Comparison of ENCODE assay signal across 1 cellular context in the genomic region with DNA sequence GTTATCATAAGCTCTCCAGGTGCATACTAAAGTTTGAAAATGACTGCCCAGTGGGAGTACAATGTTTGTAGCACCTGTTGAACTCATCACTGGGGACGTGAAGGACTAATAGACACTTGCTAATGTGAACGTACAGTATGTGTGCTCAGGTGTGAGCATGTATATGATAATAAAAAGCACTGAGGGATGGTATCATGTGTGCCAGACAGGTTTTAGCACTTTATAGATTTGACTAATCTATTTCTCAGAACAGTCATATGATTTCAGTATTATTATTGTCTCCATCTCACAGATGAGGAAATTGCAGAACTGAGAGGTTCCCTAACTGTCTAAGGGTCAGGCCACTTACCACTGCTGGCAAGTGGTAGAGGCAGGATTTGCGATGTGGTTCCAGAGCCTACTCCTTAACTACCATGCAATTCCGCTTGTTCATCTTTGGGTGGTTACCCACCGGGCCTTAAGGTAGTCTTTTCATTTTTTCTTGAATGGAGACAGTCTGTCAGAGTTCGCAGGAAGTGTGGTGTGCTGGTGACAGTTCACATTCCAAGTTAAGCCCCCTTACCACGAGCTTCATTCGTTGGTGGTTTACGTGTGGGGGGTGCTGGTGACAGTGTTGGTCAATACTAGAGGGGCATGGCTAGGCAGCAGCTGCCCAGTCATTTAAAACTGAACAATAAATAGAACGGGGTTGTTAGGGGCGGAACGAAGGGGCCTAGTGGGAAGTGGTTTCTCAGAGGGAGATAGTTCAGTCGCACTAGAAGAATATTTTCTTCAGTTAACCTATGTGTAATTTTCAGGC.
TF ChIP-seq lines count a peak whose summit lies in the region.

No MANE protein-coding gene starts in this region.

TF ChIP-seq in WTC11, 78 proteins besides CTCF, POLR2A, EP300 and RAD21 (continued from another document):
- TF ChIP-seq NFYB (CRISPR knock-in tag; conservative IDR thresholded peaks at IDR 0.05; ENCODE audit: low read depth) (no peak), SMAD4 (CRISPR knock-in tag; IDR thresholded peaks at IDR 0.05) (no peak), TEAD4 (CRISPR knock-in tag; IDR thresholded peaks at IDR 0.05) (no peak), GTF2I (CRISPR knock-in tag; conservative IDR thresholded peaks at IDR 0.05) (no peak)
